21 cellular contexts compared by ENCODE assay signal in the genomic region with DNA sequence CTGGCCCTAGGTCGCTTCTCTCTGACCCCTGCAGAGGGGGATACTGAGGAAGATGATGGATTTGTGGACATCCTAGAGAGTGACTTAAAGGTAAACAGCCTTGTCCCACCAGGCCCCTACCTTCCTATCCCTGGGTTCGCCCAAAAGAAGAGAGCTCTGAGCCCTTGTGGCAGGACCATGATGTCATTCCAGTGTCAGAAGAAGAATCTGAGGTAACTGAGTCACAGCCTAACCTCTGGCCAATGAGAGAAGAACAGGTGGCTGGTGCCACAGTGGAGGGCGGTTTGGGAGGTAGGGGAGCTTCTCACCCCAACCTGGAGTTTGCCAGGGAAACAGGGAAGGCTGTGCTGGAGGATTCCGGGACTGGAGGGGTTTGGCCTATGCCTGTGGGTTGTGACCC. TPM values are rescaled to one million over a fixed set of nuclear protein-coding genes. Genes with fewer than 3 reads are reported as not detected.
DNase-seq lines count a peak whose midpoint lies in the region; ATAC-seq, FAIRE-seq and TF ChIP-seq lines count a peak whose summit lies in the region.
"Had no signal": no experiment of that assay in that cellular context is flagged by ENCODE, and none has a peak within 500 bp of the region (broad histone marks: within the 10 kb centered on the region; RNA-seq: fewer than 3 reads in every experiment).

No MANE protein-coding gene starts in this region.

- H3K23ac ChIP-seq in H1 (ENCODE audit: insufficient read length): no peak overlapping the region

- H3K79me1 ChIP-seq in H1 (ENCODE audit: low read depth, low read length): no peaks in the 10 kb centered on the region; the same call in 1 of the 2 replicates

- peaks cover 9% of the 10 kb centered on the region; the same call in 1 of the 2 replicates for H3K23me2 ChIP-seq in H1 (ENCODE audit: low read depth, low read length)

- peak overlapping the region; percentile 3 for H3K27ac ChIP-seq in KOPT-K1 (ENCODE audit: low read depth, low read length, poor library complexity, severe bottlenecking)
- no peak overlapping the region for H3K27ac ChIP-seq in H1 (ENCODE audit: low read depth, low read length)
- H3K27ac ChIP-seq: VCaP had no signal

- no peak for TF ChIP-seq EP300 in H1 (IDR thresholded peaks at IDR 0.05; ENCODE audit: borderline replicate concordance in 1 of 2, low read depth in 2 of 2, low read length in 2 of 2)

- peak overlapping the region; percentile 31; the same call in 1 of the 2 replicates for H2BK15ac ChIP-seq in H1 (ENCODE audit: low read length)

- H2BK12ac ChIP-seq in H1 (ENCODE audit: low read depth, low read length): no peak overlapping the region

- H3K4me1 Mint-ChIP-seq in activated T-cell treated with anti-CD3 and anti-CD28 coated beads, Interleukin-2, amount 50 U/mL, for 24 hours (ENCODE audit: low read depth): peaks cover 82% of the 10 kb centered on the region
- peaks cover 66% of the 10 kb centered on the region for H3K4me1 Mint-ChIP-seq in stimulated activated memory B cell treated with anti-CD40 and anti-IgM and Interleukin-4, amounts not matched to agents 10 μg/mL and 1 μg/mL and 100 μg/mL, for 72 hours

- H3K56ac ChIP-seq in H1 (replicated peaks; ENCODE audit: insufficient read length, low read depth, low read length): no peak overlapping the region

- peak overlapping the region; percentile 97 for H3K27ac Mint-ChIP-seq in activated T-cell treated with anti-CD3 and anti-CD28 coated beads, Interleukin-2, amount 50 U/mL, for 24 hours
- peak overlapping the region; percentile 99 for H3K27ac Mint-ChIP-seq in stimulated activated memory B cell treated with anti-CD40 and anti-IgM and Interleukin-4, amounts not matched to agents 10 μg/mL and 1 μg/mL and 100 μg/mL, for 72 hours

- H2BK5ac ChIP-seq in H1 (ENCODE audit: low read depth, low read length): no peak overlapping the region

- TF ChIP-seq CTCF in H1 (IDR thresholded peaks at IDR 0.05; ENCODE audit: control extremely low read depth in 1 of 3, insufficient read depth in 1 of 3, low read depth in 1 of 3, low read length in 3 of 3): no peak

- CTCF ChIA-PET in H1 (lab: Charles Lee; ENCODE audit: partially characterized antibody): interaction anchor here (0.9 to 3.7 kb wide), 4 partner anchors 14 to 220 kb away, joined by 3 to 29 read pairs (median 3); a partner anchor contains a TSS

- no peaks in the 10 kb centered on the region for H3K9me3 Mint-ChIP-seq in activated T-cell treated with anti-CD3 and anti-CD28 coated beads, Interleukin-2, amount 50 U/mL, for 24 hours
- H3K9me3 Mint-ChIP-seq in stimulated activated memory B cell treated with anti-CD40 and anti-IgM and Interleukin-4, amounts not matched to agents 10 μg/mL and 1 μg/mL and 100 μg/mL, for 72 hours: no peaks in the 10 kb centered on the region
- H3K9me3 Mint-ChIP-seq: central memory CD8-positive, alpha-beta T cell; neural crest cell had no signal

- TF ChIP-seq POLR2A in H1 (IDR thresholded peaks at IDR 0.05; ENCODE audit: control extremely low read depth in 1 of 2, low read depth in 2 of 2, low read length in 2 of 2): no peak

- H3K36me3 Mint-ChIP-seq in activated T-cell treated with anti-CD3 and anti-CD28 coated beads, Interleukin-2, amount 50 U/mL, for 24 hours (ENCODE audit: low read depth): peaks cover 95% of the 10 kb centered on the region
- peaks cover 43% of the 10 kb centered on the region for H3K36me3 Mint-ChIP-seq in stimulated activated memory B cell treated with anti-CD40 and anti-IgM and Interleukin-4, amounts not matched to agents 10 μg/mL and 1 μg/mL and 100 μg/mL, for 72 hours

- no peak overlapping the region for H3K4me3 Mint-ChIP-seq in activated T-cell treated with anti-CD3 and anti-CD28 coated beads, Interleukin-2, amount 50 U/mL, for 24 hours
- no peak overlapping the region for H3K4me3 Mint-ChIP-seq in stimulated activated memory B cell treated with anti-CD40 and anti-IgM and Interleukin-4, amounts not matched to agents 10 μg/mL and 1 μg/mL and 100 μg/mL, for 72 hours
- H3K4me3 Mint-ChIP-seq: central memory CD8-positive, alpha-beta T cell; neural crest cell had no signal

- H3K79me2 ChIP-seq in H1 (ENCODE audit: control insufficient read depth in 1 of 2, insufficient read depth in 2 of 2, low read length in 2 of 2): no peaks in the 10 kb centered on the region; a peak in 1 of 4 replicates

- no peak overlapping the region for H2AFZ ChIP-seq in H1 (ENCODE audit: low read length)

- no peaks in the 10 kb centered on the region for H3K27me3 ChIP-seq in H1 (replicated peaks in 1 of 4; ENCODE audit: control insufficient read depth in 3 of 4, extremely low read depth in 1 of 4, insufficient read depth in 3 of 4, low read length in 3 of 4)
- H3K27me3 ChIP-seq: heart right ventricle had no signal

- in situ Hi-C loops in KBM-7 (cut with MboI; ENCODE audit: low pct_unique_long_range_greater_than_20kb, low sequenced_read_pairs): no loop called here

- H3K9me3 ChIP-seq in KOPT-K1 (ENCODE audit: insufficient read depth, low read length, poor library complexity, severe bottlenecking) (no peaks in the 10 kb centered on the region), H1 (ENCODE audit: insufficient read depth in 2 of 2, low read depth in 1 of 2, low read length in 1 of 2) (no peaks in the 10 kb centered on the region)
- H3K9me3 ChIP-seq: Caco-2, heart right ventricle had no signal

- H3K14ac ChIP-seq in H1 (ENCODE audit: insufficient read length): no peak overlapping the region

- H3K4ac ChIP-seq in H1 (replicated peaks; ENCODE audit: insufficient read length, low read depth, low read length): no peak overlapping the region

- peaks cover 5 to 35% (median 28%) of the 10 kb centered on the region in 4 experiments for H3K4me1 ChIP-seq in H1 (replicated peaks in 1 of 4; ENCODE audit: control insufficient read depth in 3 of 4, insufficient read depth in 4 of 4, low read length in 3 of 4)

- H3K27me3 Mint-ChIP-seq in activated T-cell treated with anti-CD3 and anti-CD28 coated beads, Interleukin-2, amount 50 U/mL, for 24 hours: no peaks in the 10 kb centered on the region
- H3K27me3 Mint-ChIP-seq in stimulated activated memory B cell treated with anti-CD40 and anti-IgM and Interleukin-4, amounts not matched to agents 10 μg/mL and 1 μg/mL and 100 μg/mL, for 72 hours: no peaks in the 10 kb centered on the region
- H3K27me3 Mint-ChIP-seq: central memory CD8-positive, alpha-beta T cell had no signal

- no peak overlapping the region; the same call in 1 of the 2 replicates for H3K18ac ChIP-seq in H1 (ENCODE audit: extremely low read depth, low read length)

- no peak for TF ChIP-seq RAD21 in H1 (IDR thresholded peaks at IDR 0.05 in 1 of 2, conservative IDR thresholded peaks at IDR 0.05 in 1 of 2; ENCODE audit: low read depth in 2 of 2, low read length in 2 of 2)

- no peak overlapping the region for H4K91ac ChIP-seq in H1 (replicated peaks; ENCODE audit: insufficient read length, low read length)

- no peak overlapping the region for H2AK5ac ChIP-seq in H1 (ENCODE audit: low read depth, low read length)

- H3K36me3 ChIP-seq in KOPT-K1 (ENCODE audit: insufficient read depth, low read length) (peaks cover 85% of the 10 kb centered on the region), H1 (ENCODE audit: control insufficient read depth in 2 of 4, insufficient read depth in 4 of 4, low read length in 3 of 4) (peaks cover 4 to 35% (median 30%) of the 10 kb centered on the region in 4 experiments)

- FAIRE-seq in H1 (lab: Jason Lieb, UNC): no peak
- FAIRE-seq: keratinocyte had no signal

- H2BK20ac ChIP-seq in H1 (ENCODE audit: low read length): peak overlapping the region; percentile 61; the same call in 1 of the 2 replicates

- H3K9ac ChIP-seq in H1 (replicated peaks in 1 of 4; ENCODE audit: extremely low read depth in 1 of 4, low read depth in 3 of 4, low read length in 3 of 4): no peak overlapping the region

- H4K20me1 ChIP-seq in H1 (replicated peaks in 1 of 2; ENCODE audit: control insufficient read depth in 1 of 2, insufficient read depth in 2 of 2, low read length in 2 of 2): peaks cover 3% of the 10 kb centered on the region in 2 experiments

- H2BK120ac ChIP-seq in H1 (replicated peaks; ENCODE audit: low read depth, low read length): no peak overlapping the region

- 86% methylated on average over 3 of the region's 4 CpGs; no CpG with 5 or more reads in 1 of the 2 experiments for WGBS in H1 (ENCODE audit: extremely low coverage in 1 of 2, insufficient coverage in 1 of 2, insufficient read length in 1 of 2, insufficient replicate concordance in 2 of 2, low coverage in 1 of 2, low lambda C conversion rate in 2 of 2, missing lambda C conversion rate in 1 of 2), 2 experiments

- no peak overlapping the region for H4K5ac ChIP-seq in H1 (ENCODE audit: insufficient read length, low read depth, low read length)

- POLR2A ChIA-PET in H1 (lab: Charles Lee; ENCODE audit: partially characterized antibody): interaction anchor here (1.1 to 2.9 kb wide), 9 partner anchors 8 to 87 kb away, joined by 3 to 29 read pairs (median 7); a partner anchor contains a TSS

- peak overlapping the region; percentile 31; the same call in 1 of the 2 replicates for H4K8ac ChIP-seq in H1 (ENCODE audit: extremely low read depth, insufficient read depth, low read length)

- H3K4me3 ChIP-seq in H1 (ENCODE audit: extremely low read depth in 1 of 4, insufficient read depth in 2 of 4, low read depth in 3 of 4, low read length in 4 of 4): no peak overlapping the region; a peak in 1 of 8 replicates
- H3K4me3 ChIP-seq: heart right ventricle had no signal

- ATAC-seq in stimulated activated memory B cell treated with anti-CD40 and anti-IgM and Interleukin-4, amounts not matched to agents 10 μg/mL and 1 μg/mL and 100 μg/mL, for 72 hours: no peak
- no peak for ATAC-seq in GM18870 (IDR thresholded peaks at IDR 0.05; ENCODE audit: unreplicated experiment)
- ATAC-seq: heart right ventricle had no signal

- H3K4me2 ChIP-seq in H1 (ENCODE audit: insufficient read depth in 1 of 2, low read depth in 2 of 2, low read length in 2 of 2): no peak overlapping the region

- no peak for DNase-seq in activated T-cell treated with anti-CD3 and anti-CD28 coated beads, Interleukin-2, amount 50 U/mL, for 24 hours
- no peak for DNase-seq in activated T-cell treated with anti-CD3 and anti-CD28 coated beads, Interleukin-2, amount 50 U/mL, for 1 hour
- DNase-seq in H1 (ENCODE audit: low read depth in 1 of 2, low spot score in 2 of 2) (no peak), KBM-7 (no peak), HPDE6-E6E7 (ENCODE audit: extremely low spot score) (no peak)
- DNase-seq: ACHN; activated CD8-positive, alpha-beta memory T cell treated with anti-CD3 and anti-CD28 coated beads, Interleukin-2, amount 50 U/mL, for 48 hours; Caco-2; heart right ventricle; NCI-H187 treated with DMSO at 0.1 percent for 48 hours; NCI-H510A; stimulated activated naive CD4-positive, alpha-beta T cell had no signal

RNA-seq across cellular contexts. Expression of a gene that starts 5.2 kb away (rescaled TPM):
- total RNA-seq in H1 (2021; fragmentation: NEBNext Ultra II Directional; extraction: Animal tissue kit (Norgen Biotek cat#: 25700)): 30.3 and 31.2 TPM in 2 replicates
- polyA plus RNA-seq in H1 (2011; rRNA removed): 21.7 and 32.4 TPM in 2 replicates
- 21.8 TPM for polyA plus RNA-seq in H1 (2011; cell fraction: cytosol; rRNA removed)
- 69.1 TPM for polyA plus RNA-seq in H1 (2011; cell fraction: nucleus; rRNA removed)
- polyA plus RNA-seq in H1 (2012, experiment 1 of 2): 28.3 to 33.6 TPM (median 29.7 TPM) in 4 replicates
- polyA plus RNA-seq in H1 (2012, experiment 2 of 2): 28.7 TPM
- 18.1 TPM for polyA plus RNA-seq in H1 (2013, experiment 1 of 2)
- 16.5 TPM for polyA plus RNA-seq in H1 (2013, experiment 2 of 2)
- 12.9 and 21.6 TPM in 2 replicates for polyA minus RNA-seq in H1 (2011; rRNA and poly(A)+ RNA removed)
- polyA minus RNA-seq in H1 (2011; cell fraction: cytosol; rRNA and poly(A)+ RNA removed): 19.9 TPM
- polyA minus RNA-seq in H1 (2011; cell fraction: nucleus; rRNA and poly(A)+ RNA removed): 16.8 TPM

RNA-seq across cellular contexts. Expression of a gene that starts 14.8 kb away (rescaled TPM):
- total RNA-seq in H1 (2021; fragmentation: NEBNext Ultra II Directional; extraction: Animal tissue kit (Norgen Biotek cat#: 25700)): 51.6 and 52.8 TPM in 2 replicates
- 17.7 and 25.2 TPM in 2 replicates for polyA plus RNA-seq in H1 (2011; rRNA removed)
- 27.2 TPM for polyA plus RNA-seq in H1 (2011; cell fraction: cytosol; rRNA removed)
- 20.7 TPM for polyA plus RNA-seq in H1 (2011; cell fraction: nucleus; rRNA removed)
- polyA plus RNA-seq in H1 (2012, experiment 1 of 2): 30.1 to 45.6 TPM (median 44.3 TPM) in 4 replicates
- polyA plus RNA-seq in H1 (2012, experiment 2 of 2): 37.2 TPM
- polyA plus RNA-seq in H1 (2013, experiment 1 of 2): 25.0 TPM
- 25.0 TPM for polyA plus RNA-seq in H1 (2013, experiment 2 of 2)
- polyA minus RNA-seq in H1 (2011; rRNA and poly(A)+ RNA removed): 18.1 and 24.6 TPM in 2 replicates
- polyA minus RNA-seq in H1 (2011; cell fraction: cytosol; rRNA and poly(A)+ RNA removed): 29.3 TPM
- 17.5 TPM for polyA minus RNA-seq in H1 (2011; cell fraction: nucleus; rRNA and poly(A)+ RNA removed)

RNA-seq across cellular contexts. Expression of a gene that starts 19.0 kb away (rescaled TPM):
- total RNA-seq in H1 (2021; fragmentation: NEBNext Ultra II Directional; extraction: Animal tissue kit (Norgen Biotek cat#: 25700)): 3.4 and 3.7 TPM in 2 replicates
- 3.3 and 4.0 TPM in 2 replicates for polyA plus RNA-seq in H1 (2011; rRNA removed)
- 3.0 TPM for polyA plus RNA-seq in H1 (2011; cell fraction: cytosol; rRNA removed)
- polyA plus RNA-seq in H1 (2011; cell fraction: nucleus; rRNA removed): 3.1 TPM
- 3.0 to 4.2 TPM (median 3.7 TPM) in 4 replicates for polyA plus RNA-seq in H1 (2012, experiment 1 of 2)
- polyA plus RNA-seq in H1 (2012, experiment 2 of 2): 2.7 TPM
- 1.9 TPM for polyA plus RNA-seq in H1 (2013, experiment 1 of 2)
- 1.6 TPM for polyA plus RNA-seq in H1 (2013, experiment 2 of 2)
- 2.3 and 4.1 TPM in 2 replicates for polyA minus RNA-seq in H1 (2011; rRNA and poly(A)+ RNA removed)
- 3.4 TPM for polyA minus RNA-seq in H1 (2011; cell fraction: cytosol; rRNA and poly(A)+ RNA removed)
- 3.4 TPM for polyA minus RNA-seq in H1 (2011; cell fraction: nucleus; rRNA and poly(A)+ RNA removed)

RNA-seq across cellular contexts. Expression of a gene that starts 20.1 kb away (rescaled TPM):
- 0.65 and 0.71 TPM in 2 replicates for total RNA-seq in H1 (2021; fragmentation: NEBNext Ultra II Directional; extraction: Animal tissue kit (Norgen Biotek cat#: 25700))
- 0.50 and 0.51 TPM in 2 replicates for polyA plus RNA-seq in H1 (2011; rRNA removed)
- polyA plus RNA-seq in H1 (2011; cell fraction: cytosol; rRNA removed): 0.78 TPM
- 0.88 TPM for polyA plus RNA-seq in H1 (2011; cell fraction: nucleus; rRNA removed)
- polyA plus RNA-seq in H1 (2012, experiment 1 of 2): 0.56 to 0.80 TPM (median 0.68 TPM) in 4 replicates
- polyA plus RNA-seq in H1 (2012, experiment 2 of 2): 0.64 TPM
- 0.43 TPM for polyA plus RNA-seq in H1 (2013, experiment 1 of 2)
- 0.37 TPM for polyA plus RNA-seq in H1 (2013, experiment 2 of 2)
- 0.37 TPM in 1 of 2 replicates, not detected in the other for polyA minus RNA-seq in H1 (2011; rRNA and poly(A)+ RNA removed)
- polyA minus RNA-seq in H1 (2011; cell fraction: cytosol; rRNA and poly(A)+ RNA removed): not detected
- polyA minus RNA-seq in H1 (2011; cell fraction: nucleus; rRNA and poly(A)+ RNA removed): 0.50 TPM
- total RNA-seq: Caco-2, mesenteric fat pad, urinary bladder had no signal

RNA-seq across cellular contexts. Expression of a gene that starts 33.7 kb away (rescaled TPM):
- 111 and 117 TPM in 2 replicates for total RNA-seq in H1 (2021; fragmentation: NEBNext Ultra II Directional; extraction: Animal tissue kit (Norgen Biotek cat#: 25700))
- 141 and 202 TPM in 2 replicates for polyA plus RNA-seq in H1 (2011; rRNA removed)
- 101 TPM for polyA plus RNA-seq in H1 (2011; cell fraction: cytosol; rRNA removed)
- 110 TPM for polyA plus RNA-seq in H1 (2011; cell fraction: nucleus; rRNA removed)
- 73.7 to 130 TPM (median 117 TPM) in 4 replicates for polyA plus RNA-seq in H1 (2012, experiment 1 of 2)
- polyA plus RNA-seq in H1 (2012, experiment 2 of 2): 104 TPM
- polyA plus RNA-seq in H1 (2013, experiment 1 of 2): 98.3 TPM
- 102 TPM for polyA plus RNA-seq in H1 (2013, experiment 2 of 2)
- 43.6 and 51.4 TPM in 2 replicates for polyA minus RNA-seq in H1 (2011; rRNA and poly(A)+ RNA removed)
- 71.0 TPM for polyA minus RNA-seq in H1 (2011; cell fraction: cytosol; rRNA and poly(A)+ RNA removed)
- 41.3 TPM for polyA minus RNA-seq in H1 (2011; cell fraction: nucleus; rRNA and poly(A)+ RNA removed)
